In genomic region chr16:19502395-19503131, GRCh38 we compare ENCODE assay signal across 8 cellular contexts. TPM values are rescaled to one million over a fixed set of nuclear protein-coding genes. Genes with fewer than 3 reads are reported as not detected.
DNase-seq lines count a peak whose midpoint lies in the region; ATAC-seq and TF ChIP-seq lines count a peak whose summit lies in the region.

No MANE protein-coding gene starts in this region.

- no peak overlapping the region for H3K27ac ChIP-seq in VCaP
- H3K27ac ChIP-seq in breast epithelium: no peak overlapping the region

- no peaks in the 10 kb centered on the region for H3K4me1 ChIP-seq in breast epithelium

- intact Hi-C loops in breast epithelium (cut with DNase I; ENCODE audit: low total_unique reads): loop anchor here (10.0 kb wide), 1 partner anchor 418 kb away; no protein-coding TSS in a partner anchor

- H3K4me3 ChIP-seq in breast epithelium: no peak overlapping the region
- H3K4me3 ChIP-seq in kidney epithelial cell (ENCODE audit: low read depth, low read length): no peak overlapping the region

- H3K27me3 ChIP-seq in breast epithelium (no peaks in the 10 kb centered on the region), kidney epithelial cell (ENCODE audit: control insufficient read depth, insufficient read depth, low read length) (no peaks in the 10 kb centered on the region)

- no peak for ATAC-seq in GM21367 (IDR thresholded peaks at IDR 0.05; ENCODE audit: unreplicated experiment)

- TF ChIP-seq POLR2A in breast epithelium (IDR thresholded peaks at IDR 0.05): no peak

- H3K9me3 ChIP-seq in breast epithelium: no peaks in the 10 kb centered on the region

- TF ChIP-seq CTCF in VCaP (conservative IDR thresholded peaks at IDR 0.05) (peak; percentile 76), breast epithelium (IDR thresholded peaks at IDR 0.05) (peak; percentile 47 to 75 (median 74)), kidney epithelial cell (IDR thresholded peaks at IDR 0.05; ENCODE audit: insufficient read depth, low read length, poor library complexity, severe bottlenecking) (peak; percentile 82)

- DNase-seq in NCI-H2081 (lab: John Stamatoyannopoulos, UW) (peak; percentile 72 to 79), NCI-H2081 treated with DMSO at 0.1 percent for 48 hours (lab: John Stamatoyannopoulos, UW) (no peak), NCI-H2196 (lab: John Stamatoyannopoulos, UW; ENCODE audit: unreplicated experiment) (peak; percentile 80), breast epithelium (ENCODE audit: low spot score in 2 of 2) (peak; percentile 41 to 75), kidney epithelial cell (ENCODE audit: low read depth) (no peak)
- DNase-seq in stimulated activated CD4-positive, alpha-beta T cell treated with anti-CD3 and anti-CD28 coated beads, Interleukin-2, amount 100 ng/mL, for 4 hours (ENCODE audit: low read depth): peak; percentile 44

- peaks cover 3% of the 10 kb centered on the region for H3K36me3 ChIP-seq in breast epithelium
- H3K36me3 ChIP-seq in kidney epithelial cell (ENCODE audit: control insufficient read depth, insufficient read depth, low read length): no peaks in the 10 kb centered on the region

RNA-seq across cellular contexts. Expression of gene GDE1, which starts 19.3 kb away (rescaled TPM):
- total RNA-seq in breast epithelium (10 to 100 TPM; 49.2 to 70.4 (median 56.7) TPM), kidney epithelial cell (81.5 and 81.9 TPM in 2 replicates)

RNA-seq across cellular contexts. Expression of gene CCP110, which starts 21.2 kb away (rescaled TPM):
- total RNA-seq in breast epithelium (10 to 100 TPM; 13.9 to 33.5 (median 31.5) TPM), kidney epithelial cell (6.6 and 7.4 TPM in 2 replicates)

RNA-seq across cellular contexts. Expression of gene VPS35L, which starts 52.9 kb away (rescaled TPM):
- total RNA-seq in breast epithelium (10 to 100 TPM; 36.4 to 43.3 (median 40.5) TPM), kidney epithelial cell (62.8 and 66.5 TPM in 2 replicates)

Comparison
In these comparisons a context has a peak if more than half of its experiments do, and no peak if none do; other contexts are left out.
1. DNase-seq: peak in NCI-H2081 (2 of 2), NCI-H2196 (single experiment), breast epithelium (2 of 2) and stimulated activated CD4-positive, alpha-beta T cell treated with anti-CD3 and anti-CD28 coated beads, Interleukin-2, amount 100 ng/mL, for 4 hours (single experiment); none in NCI-H2081 treated with DMSO at 0.1 percent for 48 hours (single experiment) and kidney epithelial cell (single experiment).
2. Peak in every context shown above with its lines, with median percentiles within 50 percentile points of each other: CTCF ChIP-seq.